9 cellular contexts compared by ENCODE assay signal in genomic region chr12:80598004-80598606, GRCh38.
DNase-seq lines count a peak whose midpoint lies in the region; TF ChIP-seq lines count a peak whose summit lies in the region.
"Had no signal": no experiment of that assay in that cellular context is flagged by ENCODE, and none has a peak within 500 bp of the region (broad histone marks: within the 10 kb centered on the region; RNA-seq: fewer than 3 reads in every experiment).

No MANE protein-coding gene starts in this region.

- H3K27ac ChIP-seq in SK-N-MC (0 out of 2 replicates have a peak overlapping the region, but pooled peaks have one; percentile 20), hepatocyte (no peak overlapping the region)

- no peaks in the 10 kb centered on the region for H3K79me2 ChIP-seq in hepatocyte

- H3K9me2 ChIP-seq in hepatocyte (replicated peaks; ENCODE audit: insufficient read depth), result no peaks in the 10 kb centered on the region

- H3K36me3 ChIP-seq in HAP-1 (replicated peaks) (no peaks in the 10 kb centered on the region), SK-N-MC (ENCODE audit: insufficient read depth, low read length) (no peaks in the 10 kb centered on the region), hepatocyte (replicated peaks; ENCODE audit: insufficient read depth, low read depth) (no peaks in the 10 kb centered on the region)

- H3K27me3 ChIP-seq in HAP-1 (ENCODE audit: low read depth) (no peaks in the 10 kb centered on the region), hepatocyte (no peaks in the 10 kb centered on the region)

- in situ Hi-C loops in ACHN (cut with HindIII; ENCODE audit: low pct_ligation_motif_present, low pct_unique_long_range_greater_than_20kb, low sequenced_read_pairs), result no loop called here
- in situ Hi-C loops in HAP-1 (cut with MboI; ENCODE audit: low sequenced_read_pairs), result no loop called here

- H3K4me1 ChIP-seq in HAP-1 (no peaks in the 10 kb centered on the region), hepatocyte (ENCODE audit: insufficient read depth) (no peaks in the 10 kb centered on the region)

- H3K9me3 ChIP-seq in HAP-1 (no peaks in the 10 kb centered on the region), SK-N-MC (ENCODE audit: low read depth, low read length) (no peaks in the 10 kb centered on the region; the same call in 1 of the 2 replicates), hepatocyte (ENCODE audit: low read depth) (no peaks in the 10 kb centered on the region)

- H3K4me3 ChIP-seq in HAP-1 (no peak overlapping the region), SK-N-MC (no peak overlapping the region), hepatocyte (no peak overlapping the region)

- no peak overlapping the region for H2AFZ ChIP-seq in hepatocyte

- H3K9ac ChIP-seq in SK-N-MC (ENCODE audit: insufficient read length), result no peak overlapping the region

- TF ChIP-seq CTCF in hepatocyte (IDR thresholded peaks at IDR 0.05; ENCODE audit: poor library complexity), result peak; percentile 46

- no peak overlapping the region for H3K4me2 ChIP-seq in hepatocyte

- WGBS in hepatocyte (ENCODE audit: low lambda C conversion rate, missing lambda C conversion rate), result 65% methylated on average over 5 of the region's 5 CpGs

- H4K20me1 ChIP-seq in hepatocyte (ENCODE audit: insufficient read depth, poor library complexity, severe bottlenecking), result no peaks in the 10 kb centered on the region

- DNase-seq in ACHN (peak; percentile 54), HAP-1 (ENCODE audit: low spot score in 2 of 2) (peak; percentile 59 to 62), SK-N-MC (ENCODE audit: low read depth, low spot score) (no peak), hepatocyte (ENCODE audit: low spot score) (peak; percentile 30), mucosa of gallbladder (ENCODE audit: low spot score) (no peak), T-helper 2 cell (no peak)
- DNase-seq in activated CD4-positive, CD25-positive, alpha-beta regulatory T cell treated with anti-CD3 and anti-CD28 coated beads, Interleukin-2, amount 50 U/mL, for 72 hours, result no peak
- no peak for DNase-seq in stimulated activated CD4-positive, alpha-beta T cell treated with anti-CD3 and anti-CD28 coated beads, Interleukin-4, amount 100 ng/mL, for 24 hours
- DNase-seq: activated CD4-positive, alpha-beta T cell treated with anti-CD3 and anti-CD28 coated beads, Interleukin-2, amount 10 ng/mL, durations not matched to agents 7 days and 5 days had no signal

Comparison
In these comparisons a context has a peak if more than half of its experiments do, and no peak if none do; other contexts are left out.
1. DNase-seq: peak in ACHN (single experiment), HAP-1 (2 of 2) and hepatocyte (single experiment); none in SK-N-MC (single experiment), mucosa of gallbladder (single experiment), activated CD4-positive, CD25-positive, alpha-beta regulatory T cell treated with anti-CD3 and anti-CD28 coated beads, Interleukin-2, amount 50 U/mL, for 72 hours (single experiment), stimulated activated CD4-positive, alpha-beta T cell treated with anti-CD3 and anti-CD28 coated beads, Interleukin-4, amount 100 ng/mL, for 24 hours (single experiment) and T-helper 2 cell (0 of 5).